Comparison of ENCODE assay signal across 8 cellular contexts in genomic region chr2:16650287-16651249, GRCh38. TPM values are rescaled to one million over a fixed set of nuclear protein-coding genes. Genes with fewer than 3 reads are reported as not detected.
DNase-seq lines count a peak whose midpoint lies in the region; ATAC-seq, FAIRE-seq and TF ChIP-seq lines count a peak whose summit lies in the region.

No MANE protein-coding gene starts in this region.

- H3K4ac ChIP-seq in IMR-90 (ENCODE audit: low read depth, low read length), result peak overlapping the region; percentile 86

- peak overlapping the region; percentile 85 for H2AFZ ChIP-seq in IMR-90 (replicated peaks; ENCODE audit: low read length, poor library complexity)
- peak overlapping the region; percentile 57 for H2AFZ ChIP-seq in astrocyte (ENCODE audit: low read depth, low read length)
- H2AFZ ChIP-seq in keratinocyte (ENCODE audit: control insufficient read depth, low read length), result peak overlapping the region; percentile 82

- peak overlapping the region; percentile 90 for H3K14ac ChIP-seq in IMR-90 (replicated peaks; ENCODE audit: low read depth, low read length)

- no peaks in the 10 kb centered on the region for H3K27me3 Mint-ChIP-seq in astrocyte (ENCODE audit: low read depth, unreplicated experiment)
- H3K27me3 Mint-ChIP-seq in stimulated activated naive B cell treated with anti-CD40 and anti-IgM and Interleukin-4, amounts not matched to agents 10 μg/mL and 1 μg/mL and 100 μg/mL, for 72 hours, result no peaks in the 10 kb centered on the region
- H3K27me3 Mint-ChIP-seq in progenitor cell of endocrine pancreas, result peaks cover 15% of the 10 kb centered on the region
- peaks cover 0 to 3% (median 0%) of the 10 kb centered on the region in 5 donors for H3K27me3 Mint-ChIP-seq in naive thymus-derived CD8-positive, alpha-beta T cell

- H4K20me1 ChIP-seq in IMR-90 (ENCODE audit: insufficient read depth, low read length) (no peaks in the 10 kb centered on the region; the same call in 1 of the 2 replicates), astrocyte (ENCODE audit: insufficient read depth, low read length) (no peaks in the 10 kb centered on the region), keratinocyte (ENCODE audit: control insufficient read depth, extremely low read depth, insufficient read depth, low read length) (no peaks in the 10 kb centered on the region)

- POLR2A ChIA-PET in IMR-90 (lab: Charles Lee; ENCODE audit: unreplicated experiment), result no interaction called here
- POLR2A ChIA-PET in naive thymus-derived CD8-positive, alpha-beta T cell (lab: Charles Lee), result no interaction called here

- no peak for TF ChIP-seq CTCF in IMR-90 (conservative IDR thresholded peaks at IDR 0.05; ENCODE audit: low read depth, low read length)
- no peak for TF ChIP-seq CTCF in astrocyte (IDR thresholded peaks at IDR 0.05; ENCODE audit: insufficient read depth, low read depth, low read length)
- TF ChIP-seq CTCF in keratinocyte (optimal IDR thresholded peaks at IDR 0.05 in 1 of 3, IDR thresholded peaks at IDR 0.05 in 1 of 3, conservative IDR thresholded peaks at IDR 0.05 in 1 of 3; ENCODE audit: extremely low read depth in 1 of 3, insufficient read depth in 2 of 3, low read length in 3 of 3), result no peak
- no peak for TF ChIP-seq CTCF in progenitor cell of endocrine pancreas (IDR thresholded peaks at IDR 0.05; ENCODE audit: unreplicated experiment)

- H3K27ac Mint-ChIP-seq in astrocyte (ENCODE audit: unreplicated experiment) (peak overlapping the region; percentile 70), progenitor cell of endocrine pancreas (no peak overlapping the region)
- H3K27ac Mint-ChIP-seq in stimulated activated naive B cell treated with anti-CD40 and anti-IgM and Interleukin-4, amounts not matched to agents 10 μg/mL and 1 μg/mL and 100 μg/mL, for 72 hours, result peak overlapping the region; percentile 59
- H3K27ac Mint-ChIP-seq in naive thymus-derived CD8-positive, alpha-beta T cell, result peak overlapping the region in 5 of 10 donors; percentile 3 to 82 (median 38)

- H3K4me3 Mint-ChIP-seq in astrocyte (ENCODE audit: unreplicated experiment) (no peak overlapping the region), progenitor cell of endocrine pancreas (ENCODE audit: low read depth) (no peak overlapping the region)
- H3K4me3 Mint-ChIP-seq in stimulated activated naive B cell treated with anti-CD40 and anti-IgM and Interleukin-4, amounts not matched to agents 10 μg/mL and 1 μg/mL and 100 μg/mL, for 72 hours, result peak overlapping the region; percentile 69 to 76
- H3K4me3 Mint-ChIP-seq in naive thymus-derived CD8-positive, alpha-beta T cell, result peak overlapping the region in 4 of 10 donors; percentile 29 to 72 (median 46)

- peak overlapping the region; percentile 85 for H4K5ac ChIP-seq in IMR-90 (ENCODE audit: low read depth, low read length)

- CTCF ChIA-PET in IMR-90 (lab: Yijun Ruan, JAX), result interaction anchor here (1.2 kb wide), 1 partner anchor 33 kb away, joined by 3 read pairs; no protein-coding TSS in a partner anchor

- H3K27me3 ChIP-seq in IMR-90 (ENCODE audit: control insufficient read depth, insufficient read depth, low read length) (no peaks in the 10 kb centered on the region), astrocyte (ENCODE audit: insufficient read depth, low read length) (no peaks in the 10 kb centered on the region), keratinocyte (ENCODE audit: control insufficient read depth, extremely low read depth, insufficient read depth, low read length) (no peaks in the 10 kb centered on the region)

- dilution Hi-C loops in IMR-90 (cut with HindIII; ENCODE audit: low sequenced_read_pairs, unreplicated experiment) (no loop called here), keratinocyte (cut with MboI; ENCODE audit: extremely low pct_ligation_motif_present, low sequenced_read_pairs) (no loop called here)

- peak overlapping the region; percentile 53 for H2AK9ac ChIP-seq in IMR-90 (replicated peaks; ENCODE audit: low read depth, low read length, poor library complexity)

- no TSS peak for BruUV-seq in IMR-90 (replicated peaks; lab: Mats Ljungman, UMichigan)

- H3K56ac ChIP-seq in IMR-90 (ENCODE audit: extremely low read depth, insufficient read depth, low read length), result peak overlapping the region; percentile 51; the same call in 1 of the 2 replicates

- in situ Hi-C loops in IMR-90 (cut with MboI; ENCODE audit: low sequenced_read_pairs), result no loop called here

- WGBS in IMR-90 (ENCODE audit: extremely low coverage in 2 of 2, insufficient read length in 1 of 2), 2 experiments, result 100% methylated on average over 1 of the region's 12 CpGs; no CpG with 5 or more reads in 1 of the 2 experiments

- H3K36me3 Mint-ChIP-seq in astrocyte (ENCODE audit: low read depth, unreplicated experiment), result no peaks in the 10 kb centered on the region
- H3K36me3 Mint-ChIP-seq in stimulated activated naive B cell treated with anti-CD40 and anti-IgM and Interleukin-4, amounts not matched to agents 10 μg/mL and 1 μg/mL and 100 μg/mL, for 72 hours, result peaks cover 4 to 17% of the 10 kb centered on the region in 2 donors
- H3K36me3 Mint-ChIP-seq in progenitor cell of endocrine pancreas (ENCODE audit: insufficient read depth), result no peaks in the 10 kb centered on the region
- H3K36me3 Mint-ChIP-seq in naive thymus-derived CD8-positive, alpha-beta T cell, result no peaks in the 10 kb centered on the region

- H3K4me3 ChIP-seq in IMR-90 (ENCODE audit: insufficient read depth, low read depth, low read length) (peak overlapping the region; percentile 38), astrocyte (ENCODE audit: insufficient read depth, low read depth, low read length) (peak overlapping the region; percentile 47), keratinocyte (ENCODE audit: control insufficient read depth in 2 of 3, extremely low read depth in 1 of 3, insufficient read depth in 2 of 3, low read depth in 1 of 3, low read length in 3 of 3) (peak overlapping the region in 2 of 3 experiments; percentile 33 to 60)

- peak overlapping the region; percentile 92 for H3K18ac ChIP-seq in IMR-90 (ENCODE audit: low read depth, low read length)

- ATAC-seq in IMR-90 (ENCODE audit: low read depth), result peak; percentile 67
- peak; percentile 51 to 68 for ATAC-seq in stimulated activated naive B cell treated with anti-CD40 and anti-IgM and Interleukin-4, amounts not matched to agents 10 μg/mL and 1 μg/mL and 100 μg/mL, for 72 hours (replicated peaks)
- no peak for ATAC-seq in HG03442 (IDR thresholded peaks at IDR 0.05; ENCODE audit: unreplicated experiment)
- ATAC-seq in naive thymus-derived CD8-positive, alpha-beta T cell, result no peak
- no peak for ATAC-seq in GM18907 (IDR thresholded peaks at IDR 0.05; ENCODE audit: unreplicated experiment)

- H2BK15ac ChIP-seq in IMR-90 (ENCODE audit: low read depth, low read length), result peak overlapping the region; percentile 13; the same call in 1 of the 3 replicates

- H3K9me1 ChIP-seq in IMR-90 (ENCODE audit: insufficient read depth, low read length) (peaks cover 11% of the 10 kb centered on the region; the same call in 1 of the 2 replicates), keratinocyte (ENCODE audit: control insufficient read depth, extremely low read depth, insufficient read depth, low read length) (no peaks in the 10 kb centered on the region)

- peaks cover 34% of the 10 kb centered on the region for H3K4me1 Mint-ChIP-seq in astrocyte (ENCODE audit: low read depth, unreplicated experiment)
- peaks cover 55 to 86% of the 10 kb centered on the region in 2 donors for H3K4me1 Mint-ChIP-seq in stimulated activated naive B cell treated with anti-CD40 and anti-IgM and Interleukin-4, amounts not matched to agents 10 μg/mL and 1 μg/mL and 100 μg/mL, for 72 hours
- peaks cover 6% of the 10 kb centered on the region for H3K4me1 Mint-ChIP-seq in progenitor cell of endocrine pancreas (ENCODE audit: low read depth)
- peaks cover 0 to 73% (median 2%) of the 10 kb centered on the region in 4 donors for H3K4me1 Mint-ChIP-seq in naive thymus-derived CD8-positive, alpha-beta T cell

- peak overlapping the region; percentile 89 for H3K27ac ChIP-seq in IMR-90 (ENCODE audit: insufficient read depth, low read length)
- H3K27ac ChIP-seq in astrocyte (ENCODE audit: low read depth, low read length), result peak overlapping the region; percentile 75
- peak overlapping the region; percentile 25 for H3K27ac ChIP-seq in keratinocyte (ENCODE audit: control insufficient read depth, insufficient read depth, low read length)

- H3K4me2 ChIP-seq in IMR-90 (ENCODE audit: low read depth, low read length) (peak overlapping the region; percentile 96), astrocyte (ENCODE audit: low read length) (peak overlapping the region; percentile 87), keratinocyte (ENCODE audit: control insufficient read depth, extremely low read depth, insufficient read depth, low read depth, low read length) (peak overlapping the region; percentile 97)

- peak overlapping the region; percentile 33 to 81 for H4K8ac ChIP-seq in IMR-90 (ENCODE audit: low read depth in 2 of 2, low read length in 2 of 2)

- peaks cover 2% of the 10 kb centered on the region in 2 experiments; a peak in 1 of 4 replicates for H3K79me1 ChIP-seq in IMR-90 (ENCODE audit: low read depth in 1 of 2, low read length in 2 of 2)

- intact Hi-C loops in IMR-90 (cut with micrococcal nuclease), result loop anchor here (2.0 kb wide), 1 partner anchor 28 kb away; no protein-coding TSS in a partner anchor

- peak overlapping the region; percentile 67 for H3K9ac ChIP-seq in IMR-90 (ENCODE audit: low read depth, low read length)
- peak overlapping the region; percentile 61 for H3K9ac ChIP-seq in astrocyte (ENCODE audit: low read length)
- H3K9ac ChIP-seq in keratinocyte (ENCODE audit: control insufficient read depth, extremely low read depth, insufficient read depth, low read length), result peak overlapping the region; percentile 36

- peaks cover 30% of the 10 kb centered on the region for H3K4me1 ChIP-seq in IMR-90 (ENCODE audit: control insufficient read depth, insufficient read depth, low read length)
- peaks cover 35% of the 10 kb centered on the region for H3K4me1 ChIP-seq in astrocyte (ENCODE audit: insufficient read depth, low read length)
- peaks cover 18% of the 10 kb centered on the region for H3K4me1 ChIP-seq in keratinocyte (ENCODE audit: control insufficient read depth, extremely low read depth, insufficient read depth, low read length)

- DNase-seq in IMR-90 (peak; percentile 78), astrocyte (ENCODE audit: low read depth) (peak; percentile 76), keratinocyte (ENCODE audit: low read depth, low spot score) (no peak), progenitor cell of endocrine pancreas (ENCODE audit: low spot score, unreplicated experiment) (no peak)
- DNase-seq in stimulated activated naive B cell treated with anti-CD40 and anti-IgM and Interleukin-4, amounts not matched to agents 10 μg/mL and 1 μg/mL and 100 μg/mL, for 72 hours, result no peak
- DNase-seq in naive thymus-derived CD8-positive, alpha-beta T cell, result no peak

- peak overlapping the region; percentile 85 for H4K91ac ChIP-seq in IMR-90 (ENCODE audit: insufficient read depth, low read depth, low read length)

- FAIRE-seq in astrocyte (lab: Jason Lieb, UNC) (peak; percentile 23), keratinocyte (lab: Jason Lieb, UNC) (peak; percentile 36)

- no peak for TF ChIP-seq RAD21 in IMR-90 (IDR thresholded peaks at IDR 0.05; ENCODE audit: low read length)

- H2AK5ac ChIP-seq in IMR-90 (ENCODE audit: low read depth, low read length), result 0 out of 2 replicates have a peak overlapping the region, but pooled peaks have one; percentile 16

- TF ChIP-seq POLR2A in IMR-90 (IDR thresholded peaks at IDR 0.05; ENCODE audit: low read depth, low read length), result no peak

- H3K79me2 ChIP-seq in astrocyte (ENCODE audit: insufficient read depth, low read length), result no peaks in the 10 kb centered on the region
- H3K79me2 ChIP-seq in keratinocyte (ENCODE audit: control insufficient read depth, insufficient read depth, low read length), result no peaks in the 10 kb centered on the region

- H2BK120ac ChIP-seq in IMR-90 (ENCODE audit: low read depth, low read length), result peak overlapping the region; percentile 87

- H3K9me3 ChIP-seq in IMR-90 (ENCODE audit: control insufficient read depth, insufficient read depth, low read length) (no peaks in the 10 kb centered on the region), astrocyte (ENCODE audit: insufficient read depth, low read depth, low read length) (no peaks in the 10 kb centered on the region), keratinocyte (ENCODE audit: control insufficient read depth, low read depth, low read length) (no peaks in the 10 kb centered on the region)

- H3K36me3 ChIP-seq in IMR-90 (ENCODE audit: control insufficient read depth, insufficient read depth, low read length) (no peaks in the 10 kb centered on the region), astrocyte (ENCODE audit: insufficient read depth, low read length) (no peaks in the 10 kb centered on the region), keratinocyte (ENCODE audit: control insufficient read depth in 2 of 2, extremely low read depth in 1 of 2, insufficient read depth in 2 of 2, low read length in 2 of 2) (no peaks in the 10 kb centered on the region)

- peak overlapping the region; percentile 93 for H3K23ac ChIP-seq in IMR-90 (ENCODE audit: low read depth, low read length)

- H3K9me3 Mint-ChIP-seq in astrocyte (ENCODE audit: unreplicated experiment) (no peaks in the 10 kb centered on the region), progenitor cell of endocrine pancreas (ENCODE audit: low read depth) (no peaks in the 10 kb centered on the region)
- H3K9me3 Mint-ChIP-seq in stimulated activated naive B cell treated with anti-CD40 and anti-IgM and Interleukin-4, amounts not matched to agents 10 μg/mL and 1 μg/mL and 100 μg/mL, for 72 hours, result no peaks in the 10 kb centered on the region
- no peaks in the 10 kb centered on the region for H3K9me3 Mint-ChIP-seq in naive thymus-derived CD8-positive, alpha-beta T cell

- H2BK20ac ChIP-seq in IMR-90 (ENCODE audit: low read depth, low read length), result peak overlapping the region; percentile 77

- H2BK5ac ChIP-seq in IMR-90 (ENCODE audit: low read depth, low read length, poor library complexity, severe bottlenecking), result peak overlapping the region; percentile 71

RNA-seq across cellular contexts. Expression of gene CYRIA, which starts 15.1 kb away (rescaled TPM):
- total RNA-seq in IMR-90 (2012; rRNA removed), result 1.7 and 3.8 TPM in 2 replicates
- polyA plus RNA-seq in IMR-90 (2012; rRNA removed), result 1.1 and 1.7 TPM in 2 replicates
- 0.36 and 0.37 TPM in 2 replicates for polyA plus RNA-seq in IMR-90 (2012; cell fraction: cytosol; rRNA removed)
- 0.30 and 3.4 TPM in 2 replicates for polyA plus RNA-seq in IMR-90 (2012; cell fraction: nucleus; rRNA removed; ENCODE audit: low replicate concordance)
- total RNA-seq in astrocyte, result 4.9 and 6.0 TPM in 2 replicates
- 0.69 to 1.4 TPM (median 0.79 TPM) in 3 replicates for polyA plus RNA-seq in keratinocyte
- polyA plus RNA-seq in keratinocyte (2011; ENCODE audit: low read depth), result 4.4 TPM
- polyA plus RNA-seq in keratinocyte (2011; cell fraction: cytosol; rRNA removed), result 1.1 and 1.9 TPM in 2 replicates
- polyA plus RNA-seq in keratinocyte (2011; cell fraction: nucleus; rRNA removed), result 2.3 TPM in 2 replicates
- 0.17 and 3.2 TPM in 2 replicates for polyA plus RNA-seq in keratinocyte (2012; ENCODE audit: low replicate concordance)
- polyA minus RNA-seq in keratinocyte, result 0.58 to 0.63 TPM in 2 of 3 replicates, not detected in the other
- 0.58 TPM for polyA minus RNA-seq in keratinocyte (2011; cell fraction: cytosol; rRNA and poly(A)+ RNA removed)
- 1.6 and 2.4 TPM in 2 replicates for polyA minus RNA-seq in keratinocyte (2011; cell fraction: nucleus; rRNA and poly(A)+ RNA removed)
- 0.91 and 2.0 TPM in 2 replicates for total RNA-seq in progenitor cell of endocrine pancreas
- 1 to 10 TPM in 1 of 2 experiments, under 1 TPM in 1; 0.83 to 1.6 TPM for total RNA-seq in naive thymus-derived CD8-positive, alpha-beta T cell
- polyA plus RNA-seq in naive thymus-derived CD8-positive, alpha-beta T cell, result 1 to 10 TPM in 1 of 3 donors, under 1 TPM in 2; 0.31 to 5.6 (median 0.74) TPM

Comparison
In these comparisons a context has a peak if more than half of its experiments do, and no peak if none do; other contexts are left out.
1. ATAC-seq: peak in IMR-90 (single experiment) and stimulated activated naive B cell treated with anti-CD40 and anti-IgM and Interleukin-4, amounts not matched to agents 10 μg/mL and 1 μg/mL and 100 μg/mL, for 72 hours (2 of 2); none in HG03442 (single experiment), naive thymus-derived CD8-positive, alpha-beta T cell (0 of 2) and GM18907 (single experiment).
2. DNase-seq: peak in IMR-90 (single experiment) and astrocyte (single experiment); none in keratinocyte (single experiment), stimulated activated naive B cell treated with anti-CD40 and anti-IgM and Interleukin-4, amounts not matched to agents 10 μg/mL and 1 μg/mL and 100 μg/mL, for 72 hours (single experiment), progenitor cell of endocrine pancreas (single experiment) and naive thymus-derived CD8-positive, alpha-beta T cell (0 of 10).
3. H3K27ac ChIP-seq: peak in every context shown above with its lines; median percentile 89 in IMR-90; 75 in astrocyte; 25 in keratinocyte.
4. H3K4me3 Mint-ChIP-seq: peak in stimulated activated naive B cell treated with anti-CD40 and anti-IgM and Interleukin-4, amounts not matched to agents 10 μg/mL and 1 μg/mL and 100 μg/mL, for 72 hours (2 of 2); none in astrocyte (single experiment) and progenitor cell of endocrine pancreas (single experiment).
5. Peak in every context shown above with its lines, with median percentiles within 50 percentile points of each other: H2AFZ ChIP-seq, H3K4me2 ChIP-seq, H3K4me3 ChIP-seq and H3K9ac ChIP-seq.